In genomic region chr4:8163026-8163425, GRCh38 we compare ENCODE assay signal across 19 cellular contexts. TPM values are rescaled to one million over a fixed set of nuclear protein-coding genes. Genes with fewer than 3 reads are reported as not detected.
DNase-seq lines count a peak whose midpoint lies in the region; ATAC-seq and TF ChIP-seq lines count a peak whose summit lies in the region.
"Had no signal": no experiment of that assay in that cellular context is flagged by ENCODE, and none has a peak within 500 bp of the region (broad histone marks: within the 10 kb centered on the region; RNA-seq: fewer than 3 reads in every experiment).

No MANE protein-coding gene starts in this region.

- intact Hi-C loops in Right ventricle myocardium superior (cut with DNase I) = loop anchor here (10.0 kb wide), 1 partner anchor 252 kb away; no protein-coding TSS in a partner anchor

- no CpG with 5 or more reads among the region's 7 CpGs for WGBS in neuronal stem cell (ENCODE audit: extremely low coverage in 2 of 2, insufficient read length in 2 of 2, insufficient replicate concordance in 1 of 2), 2 donors

- peak overlapping the region; percentile 30 for H2BK12ac ChIP-seq in neuronal stem cell (ENCODE audit: low read length)

- no peak overlapping the region for H3K9ac ChIP-seq in OCI-LY1 (ENCODE audit: low read length)
- H3K9ac ChIP-seq in neuronal stem cell (ENCODE audit: low read depth, low read length, poor library complexity) = no peak overlapping the region
- H3K9ac ChIP-seq: GM23248, SK-N-SH had no signal

- H3K4ac ChIP-seq in neuronal stem cell (ENCODE audit: low read length) = no peak overlapping the region

- H2AFZ ChIP-seq in OCI-LY1 (ENCODE audit: low read length) (no peak overlapping the region), neuronal stem cell (ENCODE audit: low read length) (no peak overlapping the region)
- H2AFZ ChIP-seq: GM23248 had no signal

- H3K79me1 ChIP-seq in neuronal stem cell (ENCODE audit: low read depth, low read length) = no peaks in the 10 kb centered on the region

- H3K14ac ChIP-seq in neuronal stem cell (ENCODE audit: low read length) = no peak overlapping the region

- H4K8ac ChIP-seq in neuronal stem cell (ENCODE audit: low read depth, low read length) = no peak overlapping the region

- no peaks in the 10 kb centered on the region for H3K27me3 ChIP-seq in right atrium auricular region
- H3K27me3 ChIP-seq in OCI-LY1 (ENCODE audit: insufficient read depth, low read length) = no peaks in the 10 kb centered on the region
- peaks cover 5 to 58% (median 18%) of the 10 kb centered on the region in 3 experiments for H3K27me3 ChIP-seq in neuronal stem cell (ENCODE audit: control insufficient read depth in 3 of 3, insufficient read depth in 3 of 3, low read depth in 1 of 3, low read length in 3 of 3)

- TF ChIP-seq CTCF in right atrium auricular region (IDR thresholded peaks at IDR 0.05) (no peak), OCI-LY1 (IDR thresholded peaks at IDR 0.05; ENCODE audit: low read length) (no peak)

- no peaks in the 10 kb centered on the region for H3K36me3 ChIP-seq in right atrium auricular region
- H3K36me3 ChIP-seq in OCI-LY1 (ENCODE audit: insufficient read depth, low read length) = no peaks in the 10 kb centered on the region
- no peaks in the 10 kb centered on the region for H3K36me3 ChIP-seq in neuronal stem cell (replicated peaks in 1 of 2; ENCODE audit: control insufficient read depth in 2 of 2, insufficient read depth in 2 of 2, low read length in 2 of 2)
- H3K36me3 ChIP-seq: HAP-1 had no signal

- no peaks in the 10 kb centered on the region for H3F3A ChIP-seq in OCI-LY1 (ENCODE audit: insufficient read depth, low read length)

- DNase-seq in Right ventricle myocardium superior (peak; percentile 38), right atrium auricular region (ENCODE audit: low spot score) (no peak), neuronal stem cell (ENCODE audit: low spot score) (no peak), AG08396 (ENCODE audit: low spot score) (no peak), DMS 273 treated with DMSO at 0.1 percent for 48 hours (lab: John Stamatoyannopoulos, UW) (no peak), NCI-H774 (lab: John Stamatoyannopoulos, UW) (no peak)
- DNase-seq: CD8-positive, alpha-beta T cell; GM23248; NCI-H1417 treated with DMSO at 0.1 percent for 48 hours; NCI-H446; NCI-H526 treated with DMSO at 0.1 percent for 48 hours; NK-92 treated with Interleukin-12 subunit alpha and Interleukin-12 subunit beta, amount 100 ng/mL, for 24 hours; OCI-M1; SHP77 treated with DMSO at 0.1 percent for 48 hours; SK-N-SH had no signal

- H2BK15ac ChIP-seq in neuronal stem cell (ENCODE audit: low read length) = no peak overlapping the region

- H3K9me3 ChIP-seq in right atrium auricular region = peaks cover 0 to 3% of the 10 kb centered on the region in 2 donors
- no peaks in the 10 kb centered on the region for H3K9me3 ChIP-seq in OCI-LY1 (ENCODE audit: low read length)
- H3K9me3 ChIP-seq in neuronal stem cell (replicated peaks in 1 of 2; ENCODE audit: control insufficient read depth in 2 of 2, insufficient read depth in 1 of 2, low read depth in 1 of 2, low read length in 2 of 2) = no peaks in the 10 kb centered on the region
- H3K9me3 ChIP-seq: HAP-1, SK-N-SH had no signal

- peak overlapping the region; percentile 47 for H2BK5ac ChIP-seq in neuronal stem cell (ENCODE audit: low read length)

- H3K4me3 ChIP-seq in right atrium auricular region = no peak overlapping the region
- H3K4me3 ChIP-seq in OCI-LY1 (ENCODE audit: low read depth, low read length, poor library complexity, severe bottlenecking) = no peak overlapping the region
- H3K4me3 ChIP-seq in neuronal stem cell (ENCODE audit: low read length in 2 of 2) = no peak overlapping the region
- H3K4me3 ChIP-seq: GM23248, HAP-1 had no signal

- no peak overlapping the region for H4K91ac ChIP-seq in neuronal stem cell (ENCODE audit: low read depth, low read length, poor library complexity)

- H3K4me2 ChIP-seq in OCI-LY1 (ENCODE audit: low read length) (peak overlapping the region; percentile 9; the same call in 1 of the 2 replicates), neuronal stem cell (ENCODE audit: insufficient read depth, low read length, poor library complexity, severe bottlenecking) (no peak overlapping the region)
- H3K4me2 ChIP-seq: SK-N-SH had no signal

- peak overlapping the region; percentile 64 for H2AK5ac ChIP-seq in neuronal stem cell (ENCODE audit: low read depth, low read length)

- H3K9me2 ChIP-seq in OCI-LY1 (ENCODE audit: low read depth, low read length) = no peaks in the 10 kb centered on the region
- H3K9me2 ChIP-seq: SK-N-SH had no signal

- no peaks in the 10 kb centered on the region for H3K79me2 ChIP-seq in OCI-LY1 (ENCODE audit: insufficient read depth, low read length)

- ATAC-seq in Right ventricle myocardium superior (ENCODE audit: poor library complexity) = no peak
- ATAC-seq: CD8-positive, alpha-beta T cell had no signal

- no peak overlapping the region for H3K18ac ChIP-seq in neuronal stem cell (ENCODE audit: low read length)

- no peaks in the 10 kb centered on the region for H4K20me1 ChIP-seq in OCI-LY1 (ENCODE audit: insufficient read depth, low read length)

- no peak overlapping the region for H2BK120ac ChIP-seq in neuronal stem cell (ENCODE audit: low read depth, low read length)

- H3K27ac ChIP-seq in right atrium auricular region (no peak overlapping the region), OCI-LY1 (ENCODE audit: low read depth, low read length, poor library complexity, severe bottlenecking) (peak overlapping the region; percentile 70), neuronal stem cell (replicated peaks; ENCODE audit: low read length) (no peak overlapping the region)
- H3K27ac ChIP-seq: GM23248, HL-60 had no signal

- H3K23ac ChIP-seq in neuronal stem cell (ENCODE audit: low read depth, low read length, poor library complexity) = no peak overlapping the region

- peaks cover 0 to 19% of the 10 kb centered on the region in 2 donors for H3K4me1 ChIP-seq in right atrium auricular region
- H3K4me1 ChIP-seq in OCI-LY1 (ENCODE audit: insufficient read depth, low read length, severe bottlenecking) = peaks cover 45% of the 10 kb centered on the region
- H3K4me1 ChIP-seq in neuronal stem cell (ENCODE audit: control insufficient read depth in 2 of 2, insufficient read depth in 1 of 2, low read depth in 1 of 2, low read length in 2 of 2) = peaks cover 6% of the 10 kb centered on the region in 2 donors
- H3K4me1 ChIP-seq: HAP-1 had no signal

RNA-seq across cellular contexts. Expression of gene ABLIM2, which starts 4.4 kb away (rescaled TPM):
- total RNA-seq in Right ventricle myocardium superior = 26.8 TPM
- 10 to 100 TPM in 1 of 2 donors, 1 to 10 TPM in 1; 5.7 to 11.2 TPM for total RNA-seq in right atrium auricular region
- 0.78 TPM for polyA plus RNA-seq in neuronal stem cell (2013, experiment 1 of 2)
- 0.93 TPM for polyA plus RNA-seq in neuronal stem cell (2013, experiment 2 of 2)
- total RNA-seq: GM23248 had no signal
- polyA plus RNA-seq: GM23248 had no signal

RNA-seq across cellular contexts. Expression of gene SH3TC1, which starts 36.1 kb away (rescaled TPM):
- total RNA-seq in Right ventricle myocardium superior (8.2 TPM), right atrium auricular region (10 to 100 TPM in 1 of 2 donors, 1 to 10 TPM in 1; 8.9 to 13.9 TPM)
- polyA plus RNA-seq in neuronal stem cell (2013, experiment 1 of 2) = 0.13 TPM
- 0.08 TPM for polyA plus RNA-seq in neuronal stem cell (2013, experiment 2 of 2)
- total RNA-seq: G401 had no signal
